8 cellular contexts compared by ENCODE assay signal in the genomic region with DNA sequence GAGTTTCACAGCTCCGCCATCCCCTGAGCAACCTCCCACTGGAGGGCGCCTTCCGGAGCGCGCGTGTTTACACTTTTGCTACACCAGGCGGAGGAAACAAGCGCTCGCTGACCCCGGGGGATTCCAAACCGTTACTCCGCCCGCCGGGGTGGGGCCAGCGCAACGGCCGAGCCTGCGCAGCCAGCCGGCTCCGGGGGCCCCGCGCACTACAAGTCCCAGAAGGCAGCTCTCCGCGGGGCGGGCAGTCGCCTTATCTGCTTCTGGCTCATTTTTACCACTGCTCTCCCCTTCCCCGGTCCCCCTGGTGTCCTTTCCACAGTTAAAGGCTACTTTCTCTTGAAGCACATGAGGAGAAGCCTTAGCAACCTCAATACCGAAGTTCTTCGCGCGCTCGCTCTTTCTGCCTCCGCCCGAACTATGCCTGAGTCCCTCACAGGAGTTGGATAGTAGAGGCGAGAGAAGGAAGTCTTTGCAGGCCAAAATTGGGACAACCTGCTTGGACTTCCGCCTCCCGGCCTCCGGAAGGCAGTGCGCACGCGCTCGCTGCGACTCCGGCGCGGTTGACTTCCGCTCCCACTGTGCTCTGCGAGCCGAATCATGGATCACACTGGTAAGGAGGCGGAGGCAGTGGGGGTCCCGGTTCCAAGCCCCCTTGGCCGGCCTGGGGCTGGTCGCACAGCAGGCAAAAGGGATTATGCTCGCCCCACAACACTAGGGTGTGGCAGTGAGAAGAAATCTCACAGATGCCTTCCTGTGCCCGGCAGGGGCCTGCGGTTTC. TPM values are rescaled to one million over a fixed set of nuclear protein-coding genes. Genes with fewer than 3 reads are reported as not detected.
A peak's percentile ranks its signal among the peaks of the same experiment; 100 is the strongest.
DNase-seq lines count a peak whose midpoint lies in the region; ATAC-seq and TF ChIP-seq lines count a peak whose summit lies in the region.

A gene with protein sequence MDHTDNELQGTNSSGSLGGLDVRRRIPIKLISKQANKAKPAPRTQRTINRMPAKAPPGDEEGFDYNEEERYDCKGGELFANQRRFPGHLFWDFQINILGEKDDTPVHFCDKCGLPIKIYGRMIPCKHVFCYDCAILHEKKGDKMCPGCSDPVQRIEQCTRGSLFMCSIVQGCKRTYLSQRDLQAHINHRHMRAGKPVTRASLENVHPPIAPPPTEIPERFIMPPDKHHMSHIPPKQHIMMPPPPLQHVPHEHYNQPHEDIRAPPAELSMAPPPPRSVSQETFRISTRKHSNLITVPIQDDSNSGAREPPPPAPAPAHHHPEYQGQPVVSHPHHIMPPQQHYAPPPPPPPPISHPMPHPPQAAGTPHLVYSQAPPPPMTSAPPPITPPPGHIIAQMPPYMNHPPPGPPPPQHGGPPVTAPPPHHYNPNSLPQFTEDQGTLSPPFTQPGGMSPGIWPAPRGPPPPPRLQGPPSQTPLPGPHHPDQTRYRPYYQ (plus strand): TSS at position 576 of the 778 bp plus-strand sequence. CDS start 22 bp downstream, at position 598.

- H3K27ac Mint-ChIP-seq in CD4-positive, alpha-beta memory T cell = peak within 1 kb of the TSS; percentile 99 to 100 (median 100)
- H3K27ac Mint-ChIP-seq in activated CD4-positive, alpha-beta memory T cell treated with anti-CD3 and anti-CD28 coated beads for 36 hours = peak within 1 kb of the TSS; percentile 100

- H3K9me3 ChIP-seq in CD4-positive, alpha-beta memory T cell (ENCODE audit: control insufficient read depth in 1 of 2, low read length in 2 of 2) = no peaks in the 10 kb centered on the region
- no peaks in the 10 kb centered on the region for H3K9me3 ChIP-seq in right lobe of liver

- H3K4me1 Mint-ChIP-seq in CD4-positive, alpha-beta memory T cell = peaks cover 27 to 57% (median 41%) of the 10 kb centered on the region in 4 donors
- peaks cover 49% of the 10 kb centered on the region for H3K4me1 Mint-ChIP-seq in activated CD4-positive, alpha-beta memory T cell treated with anti-CD3 and anti-CD28 coated beads for 36 hours (ENCODE audit: low read depth)

- intact Hi-C loops in CD4-positive, alpha-beta memory T cell (cut with micrococcal nuclease) = loop anchor here (1.0 to 5.0 kb wide), 10 partner anchors 17 to 1456 kb away; a partner anchor contains a TSS
- intact Hi-C loops in activated CD4-positive, alpha-beta memory T cell treated with anti-CD3 and anti-CD28 coated beads for 36 hours (cut with micrococcal nuclease) = loop anchor here (1.0 to 5.0 kb wide), 9 partner anchors 72 to 824 kb away; a partner anchor contains a TSS
- intact Hi-C loops in dorsolateral prefrontal cortex (cut with DNase I) (loop anchor here (2.0 to 10.0 kb wide), 8 partner anchors 46 to 404 kb away; a partner anchor contains a TSS), right lobe of liver (cut with DNase I) (loop anchor here (10.0 kb wide), 1 partner anchor 131 kb away; no protein-coding TSS in a partner anchor)

- peaks cover 55% of the 10 kb centered on the region for H3K4me1 ChIP-seq in CD4-positive, alpha-beta memory T cell (ENCODE audit: insufficient read depth, low read length)
- peaks cover 0 to 21% (median 5%) of the 10 kb centered on the region in 4 donors for H3K4me1 ChIP-seq in right lobe of liver

- H3K36me3 ChIP-seq in CD4-positive, alpha-beta memory T cell (ENCODE audit: insufficient read depth, low read length) = peaks cover under 1% of the 10 kb centered on the region
- H3K36me3 ChIP-seq in right lobe of liver = peaks cover 0 to 3% (median 0%) of the 10 kb centered on the region in 4 donors

- no peaks in the 10 kb centered on the region for H3K27me3 Mint-ChIP-seq in CD4-positive, alpha-beta memory T cell
- H3K27me3 Mint-ChIP-seq in activated CD4-positive, alpha-beta memory T cell treated with anti-CD3 and anti-CD28 coated beads for 36 hours = no peaks in the 10 kb centered on the region

- H3K27me3 ChIP-seq in CD4-positive, alpha-beta memory T cell (ENCODE audit: insufficient read depth, low read length) = no peaks in the 10 kb centered on the region
- H3K27me3 ChIP-seq in dorsolateral prefrontal cortex = no peaks in the 10 kb centered on the region
- H3K27me3 ChIP-seq in right lobe of liver = no peaks in the 10 kb centered on the region

- CTCF ChIA-PET in CD4-positive, alpha-beta memory T cell (lab: Charles Lee; ENCODE audit: partially characterized antibody) = interaction anchor here (0.6 to 11.5 kb wide), 37 partner anchors 10 to 596 kb away, joined by 3 to 504 read pairs (median 4); a partner anchor contains a TSS
- CTCF ChIA-PET in activated CD4-positive, alpha-beta memory T cell treated with anti-CD3 and anti-CD28 coated beads for 36 hours (lab: Charles Lee) = interaction anchor here (0.7 to 11.2 kb wide), 24 partner anchors 9 to 575 kb away, joined by 3 to 333 read pairs (median 4); a partner anchor contains a TSS

- H3K27ac ChIP-seq in CD4-positive, alpha-beta memory T cell (ENCODE audit: low read depth, low read length) = peak within 1 kb of the TSS; percentile 99
- H3K27ac ChIP-seq in dorsolateral prefrontal cortex (peak within 1 kb of the TSS; percentile 93 to 100 (median 99)), right lobe of liver (peak within 1 kb of the TSS; percentile 89 to 93 (median 91))

- peak; percentile 51 to 89 (median 78) for TF ChIP-seq CTCF in dorsolateral prefrontal cortex (IDR thresholded peaks at IDR 0.05 in 54 of 56, conservative IDR thresholded peaks at IDR 0.05 in 2 of 56; ENCODE audit: low read depth in 1 of 56, partially characterized antibody in 56 of 56)
- TF ChIP-seq CTCF in right lobe of liver (IDR thresholded peaks at IDR 0.05) = peak; percentile 72 to 84 (median 80)

- WGBS in right lobe of liver (ENCODE audit: insufficient coverage, low coverage, low lambda C conversion rate, missing lambda C conversion rate) = 0% methylated on average over 14 of the region's 56 CpGs

- POLR2A ChIA-PET in CD4-positive, alpha-beta memory T cell (lab: Charles Lee; ENCODE audit: partially characterized antibody) = interaction anchor here (0.6 to 12.5 kb wide), 40 partner anchors 8 to 698 kb away, joined by 3 to 408 read pairs (median 5); a partner anchor contains a TSS
- POLR2A ChIA-PET in activated CD4-positive, alpha-beta memory T cell treated with anti-CD3 and anti-CD28 coated beads for 36 hours (lab: Charles Lee) = interaction anchor here (0.7 to 2.5 kb wide), 15 partner anchors 9 to 575 kb away, joined by 3 to 15 read pairs (median 5); a partner anchor contains a TSS

- peaks cover 0 to 4% (median 0%) of the 10 kb centered on the region in 8 donors for H3K9me3 Mint-ChIP-seq in CD4-positive, alpha-beta memory T cell
- H3K9me3 Mint-ChIP-seq in activated CD4-positive, alpha-beta memory T cell treated with anti-CD3 and anti-CD28 coated beads for 36 hours = no peaks in the 10 kb centered on the region

- H3K4me3 Mint-ChIP-seq in CD4-positive, alpha-beta memory T cell = peak within 1 kb of the TSS; percentile 90 to 100 (median 97)
- peak within 1 kb of the TSS; percentile 97 for H3K4me3 Mint-ChIP-seq in activated CD4-positive, alpha-beta memory T cell treated with anti-CD3 and anti-CD28 coated beads for 36 hours

- TF ChIP-seq POLR2A in right lobe of liver (IDR thresholded peaks at IDR 0.05) = peak; percentile 76

- DNase-seq in CD4-positive, alpha-beta memory T cell = peak; percentile 96 to 98 (median 97)
- DNase-seq in NCI-H82 (lab: John Stamatoyannopoulos, UW) (peak; percentile 98), dorsolateral prefrontal cortex (peak; percentile 93 to 97 (median 96)), right lobe of liver (peak; percentile 98 to 99 (median 98))
- DNase-seq in activated CD4-positive, alpha-beta memory T cell treated with anti-CD3 and anti-CD28 coated beads for 36 hours = peak; percentile 99
- DNase-seq in stimulated activated CD4-positive, alpha-beta T cell treated with anti-CD3 and anti-CD28 coated beads, Interleukin-4, amount 100 ng/mL, for 4 hours = peak; percentile 98

- ATAC-seq in GM19438 (IDR thresholded peaks at IDR 0.05; ENCODE audit: low read depth, unreplicated experiment) (peak; percentile 86), HG03575 (IDR thresholded peaks at IDR 0.05; ENCODE audit: extremely low read depth, insufficient number of reproducible peaks, low FRiP score, unreplicated experiment) (peak; percentile 67), right lobe of liver (peak; percentile 95 to 98 (median 96))

- H3K36me3 Mint-ChIP-seq in CD4-positive, alpha-beta memory T cell = peaks cover 13 to 24% of the 10 kb centered on the region in 2 donors
- peaks cover 4% of the 10 kb centered on the region for H3K36me3 Mint-ChIP-seq in activated CD4-positive, alpha-beta memory T cell treated with anti-CD3 and anti-CD28 coated beads for 36 hours

- H3K4me3 ChIP-seq in CD4-positive, alpha-beta memory T cell (ENCODE audit: low read length in 2 of 2) = peak within 1 kb of the TSS; percentile 97 to 98
- H3K4me3 ChIP-seq in dorsolateral prefrontal cortex (peak within 1 kb of the TSS; percentile 66 to 100 (median 93)), right lobe of liver (peak within 1 kb of the TSS; percentile 72 to 92 (median 84))

RNA-seq across cellular contexts. Expression of the gene that starts here (rescaled TPM):
- 10 to 100 TPM; 79.1 to 82.8 TPM for total RNA-seq in CD4-positive, alpha-beta memory T cell
- 100 to 1,000 TPM in 1 of 2 donors, 10 to 100 TPM in 1; 68.9 to 200 TPM for polyA plus RNA-seq in CD4-positive, alpha-beta memory T cell
- total RNA-seq in activated CD4-positive, alpha-beta memory T cell treated with anti-CD3 and anti-CD28 coated beads for 36 hours = 10 to 100 TPM; 38.7 to 40.4 TPM
- total RNA-seq in dorsolateral prefrontal cortex (10 to 100 TPM; 18.6 to 38.1 (median 28.9) TPM), right lobe of liver (10 to 100 TPM in 1 of 6 experiments, 1 to 10 TPM in 5; 5.8 to 11.6 (median 8.5) TPM)

Comparison
In these comparisons a context has a peak if more than half of its experiments do, and no peak if none do; other contexts are left out.
1. Peak in every context shown above with its lines: DNase-seq, ATAC-seq, H3K4me3 ChIP-seq and H3K27ac ChIP-seq.